19 cellular contexts compared by ENCODE assay signal in the genomic region with DNA sequence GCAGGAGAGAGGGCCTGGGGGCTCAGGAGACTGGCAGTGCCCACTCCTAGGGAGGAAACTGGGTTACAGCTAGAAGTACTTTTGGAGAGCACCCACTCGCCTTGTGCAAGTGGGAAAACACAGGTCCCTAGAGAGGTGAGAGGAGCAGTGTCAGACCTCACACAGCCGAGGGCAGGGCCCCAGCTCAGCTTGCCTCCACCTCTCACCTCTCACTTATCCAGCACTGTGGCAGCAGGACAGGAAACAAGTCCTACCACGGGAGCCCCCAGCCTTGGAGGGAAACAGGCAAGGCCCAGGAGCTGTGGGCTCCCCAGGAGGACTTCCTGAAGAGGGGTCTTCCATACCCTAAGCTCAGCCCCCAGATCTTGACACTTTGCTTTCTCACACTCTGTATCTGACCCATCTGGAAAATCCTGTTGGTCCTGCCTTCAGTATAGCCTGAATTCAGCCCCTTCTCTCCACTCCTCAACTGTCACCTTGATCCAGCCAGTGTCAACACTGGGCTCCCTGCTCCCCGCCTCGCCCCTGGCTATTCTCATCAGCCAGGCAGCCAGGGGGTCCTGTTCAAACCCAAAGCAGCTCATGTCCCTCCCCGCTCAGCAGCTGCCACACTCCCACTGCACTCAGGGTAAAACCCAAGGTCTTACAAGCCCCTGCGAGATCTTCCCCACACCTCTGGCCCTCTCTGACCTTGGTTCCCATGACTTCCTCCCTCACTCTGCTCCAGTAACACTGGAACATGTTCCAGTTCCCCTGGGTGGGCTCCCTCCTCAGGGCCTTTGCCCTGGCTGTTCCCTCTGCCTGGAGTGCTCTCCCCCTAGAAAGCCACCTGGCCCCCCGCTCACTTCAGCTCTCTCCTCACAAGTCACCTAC. TPM values are rescaled to one million over a fixed set of nuclear protein-coding genes. Genes with fewer than 3 reads are reported as not detected.
A peak's percentile ranks its signal among the peaks of the same experiment; 100 is the strongest.
DNase-seq lines count a peak whose midpoint lies in the region; ATAC-seq and TF ChIP-seq lines count a peak whose summit lies in the region.
"Had no signal": no experiment of that assay in that cellular context is flagged by ENCODE, and none has a peak within 500 bp of the region (broad histone marks: within the 10 kb centered on the region; RNA-seq: fewer than 3 reads in every experiment).

No MANE protein-coding gene starts in this region.

- ATAC-seq in HG02588 (IDR thresholded peaks at IDR 0.05; ENCODE audit: unreplicated experiment) (peak; percentile 44), GM18519 (IDR thresholded peaks at IDR 0.05; ENCODE audit: low FRiP score, unreplicated experiment) (no peak)
- ATAC-seq in stimulated activated memory B cell treated with anti-CD40 and anti-IgM and Interleukin-4, amounts not matched to agents 10 μg/mL and 1 μg/mL and 100 μg/mL, for 72 hours = peak; percentile 57

- H3K4me1 ChIP-seq in hepatocyte (ENCODE audit: insufficient read depth) = peaks cover 16% of the 10 kb centered on the region
- H3K4me1 ChIP-seq: HAP-1 had no signal

- H3K9me3 Mint-ChIP-seq in stimulated activated memory B cell treated with anti-CD40 and anti-IgM and Interleukin-4, amounts not matched to agents 10 μg/mL and 1 μg/mL and 100 μg/mL, for 72 hours = peaks cover 2% of the 10 kb centered on the region
- H3K9me3 Mint-ChIP-seq: activated CD4-positive, alpha-beta memory T cell treated with anti-CD3 and anti-CD28 coated beads for 36 hours had no signal

- peaks cover 40% of the 10 kb centered on the region for H3K27me3 Mint-ChIP-seq in stimulated activated memory B cell treated with anti-CD40 and anti-IgM and Interleukin-4, amounts not matched to agents 10 μg/mL and 1 μg/mL and 100 μg/mL, for 72 hours

- H3K4me1 Mint-ChIP-seq in stimulated activated memory B cell treated with anti-CD40 and anti-IgM and Interleukin-4, amounts not matched to agents 10 μg/mL and 1 μg/mL and 100 μg/mL, for 72 hours = peaks cover 27% of the 10 kb centered on the region

- peak overlapping the region; percentile 54 for H3K27ac ChIP-seq in WERI-Rb-1
- peak overlapping the region; percentile 77 for H3K27ac ChIP-seq in hepatocyte
- H3K27ac ChIP-seq in caudate nucleus (ENCODE audit: low read depth, low read length) = no peak overlapping the region
- H3K27ac ChIP-seq: tibial nerve had no signal

- H3K36me3 Mint-ChIP-seq in stimulated activated memory B cell treated with anti-CD40 and anti-IgM and Interleukin-4, amounts not matched to agents 10 μg/mL and 1 μg/mL and 100 μg/mL, for 72 hours = no peaks in the 10 kb centered on the region
- H3K36me3 Mint-ChIP-seq: activated CD4-positive, alpha-beta memory T cell treated with anti-CD3 and anti-CD28 coated beads for 36 hours; naive B cell had no signal

- H3K79me2 ChIP-seq in hepatocyte = no peaks in the 10 kb centered on the region

- no peaks in the 10 kb centered on the region for H3K9me2 ChIP-seq in hepatocyte (replicated peaks; ENCODE audit: insufficient read depth)
- H3K9me2 ChIP-seq: SK-N-SH had no signal

- H3K4me3 ChIP-seq in WERI-Rb-1 (ENCODE audit: low read depth, low read length) (no peak overlapping the region), hepatocyte (no peak overlapping the region)
- H3K4me3 ChIP-seq: HAP-1, tibial nerve had no signal

- 70% methylated on average over 8 of the region's 8 CpGs for WGBS in hepatocyte (ENCODE audit: low lambda C conversion rate, missing lambda C conversion rate)

- H3K9me3 ChIP-seq in WERI-Rb-1 (ENCODE audit: severe bottlenecking) (no peaks in the 10 kb centered on the region), hepatocyte (ENCODE audit: low read depth) (no peaks in the 10 kb centered on the region)
- H3K9me3 ChIP-seq: HAP-1, SK-N-SH, tibial nerve had no signal

- peak overlapping the region; percentile 26 for H3K27ac Mint-ChIP-seq in stimulated activated memory B cell treated with anti-CD40 and anti-IgM and Interleukin-4, amounts not matched to agents 10 μg/mL and 1 μg/mL and 100 μg/mL, for 72 hours
- H3K27ac Mint-ChIP-seq: activated CD4-positive, alpha-beta memory T cell treated with anti-CD3 and anti-CD28 coated beads for 36 hours; B cell had no signal

- H3K4me2 ChIP-seq in hepatocyte = no peak overlapping the region
- H3K4me2 ChIP-seq: SK-N-SH had no signal

- H2AFZ ChIP-seq in hepatocyte = no peak overlapping the region

- H3K36me3 ChIP-seq in WERI-Rb-1 (no peaks in the 10 kb centered on the region), hepatocyte (replicated peaks; ENCODE audit: insufficient read depth, low read depth) (no peaks in the 10 kb centered on the region)
- H3K36me3 ChIP-seq: HAP-1, tibial nerve had no signal

- no peaks in the 10 kb centered on the region for H4K20me1 ChIP-seq in hepatocyte (ENCODE audit: insufficient read depth, poor library complexity, severe bottlenecking)

- no peak overlapping the region for H3K4me3 Mint-ChIP-seq in stimulated activated memory B cell treated with anti-CD40 and anti-IgM and Interleukin-4, amounts not matched to agents 10 μg/mL and 1 μg/mL and 100 μg/mL, for 72 hours
- H3K4me3 Mint-ChIP-seq: activated CD4-positive, alpha-beta memory T cell treated with anti-CD3 and anti-CD28 coated beads for 36 hours; B cell had no signal

- H3K27me3 ChIP-seq in WERI-Rb-1 (ENCODE audit: insufficient read depth, low read depth, severe bottlenecking) (no peaks in the 10 kb centered on the region), hepatocyte (no peaks in the 10 kb centered on the region)
- H3K27me3 ChIP-seq: tibial nerve had no signal

- DNase-seq in WERI-Rb-1 (peak; percentile 19), hepatocyte (ENCODE audit: low spot score) (no peak), caudate nucleus (lab: John Stamatoyannopoulos, UW) (no peak)
- DNase-seq in central memory CD4-positive, alpha-beta T cell = no peak
- DNase-seq: activated CD4-positive, alpha-beta memory T cell treated with anti-CD3 and anti-CD28 coated beads for 36 hours; cortex of kidney; DMS53; naive B cell; NCI-H187; right cardiac atrium; SK-N-SH; stimulated activated CD4-positive, alpha-beta T cell treated with anti-CD3 and anti-CD28 coated beads, Interleukin-2, amount 100 ng/mL, for 48 hours had no signal

- TF ChIP-seq CTCF in WERI-Rb-1 (IDR thresholded peaks at IDR 0.05; ENCODE audit: low read depth, low read length) (no peak), hepatocyte (IDR thresholded peaks at IDR 0.05; ENCODE audit: poor library complexity) (no peak)

RNA-seq across cellular contexts. Expression of a gene that starts 0.9 kb away (rescaled TPM):
- total RNA-seq in hepatocyte = 0.52 TPM in 1 of 2 replicates, not detected in the other
- 0.68 and 1.6 TPM in 2 replicates for polyA plus RNA-seq in hepatocyte
- total RNA-seq: activated CD4-positive, alpha-beta memory T cell treated with anti-CD3 and anti-CD28 coated beads for 36 hours; B cell; OCI-LY7; tibial nerve had no signal

RNA-seq across cellular contexts. Expression of a gene that starts 36.6 kb away (rescaled TPM):
- total RNA-seq in hepatocyte = 3.3 and 5.0 TPM in 2 replicates
- 3.1 and 4.3 TPM in 2 replicates for polyA plus RNA-seq in hepatocyte
